ENCODE assay signal across 22 cellular contexts in genomic region chr1:22925111-22925510, GRCh38. TPM values are rescaled to one million over a fixed set of nuclear protein-coding genes. Genes with fewer than 3 reads are reported as not detected.
"Had no signal": no experiment of that assay in that cellular context is flagged by ENCODE, and none has a peak within 500 bp of the region (broad histone marks: within the 10 kb centered on the region; RNA-seq: fewer than 3 reads in every experiment).

No MANE protein-coding gene starts in this region.

- H3K9me3 Mint-ChIP-seq: activated naive CD8-positive, alpha-beta T cell treated with anti-CD3 and anti-CD28 coated beads, Interleukin-2, amount 10 ng/mL, durations not matched to agents 7 days and 5 days; activated T-cell treated with anti-CD3 and anti-CD28 coated beads, Interleukin-2, amount 50 U/mL, for 72 hours; stimulated activated naive B cell treated with anti-CD40 and anti-IgM and Interleukin-4, amounts not matched to agents 10 μg/mL and 1 μg/mL and 100 μg/mL, for 72 hours had no signal

- H3K27ac Mint-ChIP-seq: activated naive CD8-positive, alpha-beta T cell treated with anti-CD3 and anti-CD28 coated beads, Interleukin-2, amount 10 ng/mL, durations not matched to agents 7 days and 5 days; activated T-cell treated with anti-CD3 and anti-CD28 coated beads, Interleukin-2, amount 50 U/mL, for 72 hours; stimulated activated naive B cell treated with anti-CD40 and anti-IgM and Interleukin-4, amounts not matched to agents 10 μg/mL and 1 μg/mL and 100 μg/mL, for 72 hours; T-helper 17 cell had no signal

- H3K4me3 Mint-ChIP-seq: activated naive CD8-positive, alpha-beta T cell treated with anti-CD3 and anti-CD28 coated beads, Interleukin-2, amount 10 ng/mL, durations not matched to agents 7 days and 5 days; activated T-cell treated with anti-CD3 and anti-CD28 coated beads, Interleukin-2, amount 50 U/mL, for 72 hours; stimulated activated naive B cell treated with anti-CD40 and anti-IgM and Interleukin-4, amounts not matched to agents 10 μg/mL and 1 μg/mL and 100 μg/mL, for 72 hours; T-helper 17 cell had no signal

- H3K4me1 Mint-ChIP-seq: activated naive CD8-positive, alpha-beta T cell treated with anti-CD3 and anti-CD28 coated beads, Interleukin-2, amount 10 ng/mL, durations not matched to agents 7 days and 5 days; stimulated activated naive B cell treated with anti-CD40 and anti-IgM and Interleukin-4, amounts not matched to agents 10 μg/mL and 1 μg/mL and 100 μg/mL, for 72 hours had no signal

- FAIRE-seq: pancreas had no signal

- H3K4me1 ChIP-seq: colonic mucosa, pancreas, sigmoid colon, upper lobe of left lung had no signal

- H3K27ac ChIP-seq: colonic mucosa, gastroesophageal sphincter, heart right ventricle, left ventricle myocardium inferior, pancreas, sigmoid colon, thoracic aorta, upper lobe of left lung, WERI-Rb-1 had no signal

- H3K4me3 ChIP-seq: colonic mucosa, gastroesophageal sphincter, heart right ventricle, left ventricle myocardium inferior, pancreas, sigmoid colon, thoracic aorta, upper lobe of left lung had no signal

- H3K9me3 ChIP-seq: colonic mucosa, gastroesophageal sphincter, heart right ventricle, pancreas, sigmoid colon, thoracic aorta, upper lobe of left lung had no signal

- H3K36me3 ChIP-seq: colonic mucosa, gastroesophageal sphincter, heart right ventricle, left ventricle myocardium inferior, pancreas, sigmoid colon, thoracic aorta, upper lobe of left lung, WERI-Rb-1 had no signal

- DNase-seq: activated CD4-positive, alpha-beta T cell treated with anti-CD3 and anti-CD28 coated beads for 1 hour; activated CD8-positive, alpha-beta memory T cell treated with anti-CD3 and anti-CD28 coated beads for 24 hours; activated CD8-positive, alpha-beta memory T cell treated with anti-CD3 and anti-CD28 coated beads, Interleukin-2, amount 50 U/mL, for 48 hours; activated naive CD8-positive, alpha-beta T cell treated with anti-CD3 and anti-CD28 coated beads, Interleukin-2, amount 10 ng/mL, durations not matched to agents 7 days and 5 days; activated T-cell treated with anti-CD3 and anti-CD28 coated beads, Interleukin-2, amount 50 U/mL, for 72 hours; central memory CD4-positive, alpha-beta T cell; colonic mucosa; heart right ventricle; left ventricle myocardium inferior; mammary epithelial cell; sigmoid colon; stimulated activated CD4-positive, alpha-beta T cell treated with anti-CD3 and anti-CD28 coated beads, Interleukin-4, amount 100 ng/mL, for 4 hours; stimulated activated naive B cell treated with anti-CD40 and anti-IgM and Interleukin-4, amounts not matched to agents 10 μg/mL and 1 μg/mL and 100 μg/mL, for 72 hours; T-helper 17 cell; WERI-Rb-1 had no signal

- ATAC-seq: activated T-cell treated with anti-CD3 and anti-CD28 coated beads, Interleukin-2, amount 50 U/mL, for 72 hours; gastroesophageal sphincter; heart right ventricle; pancreas; stimulated activated naive B cell treated with anti-CD40 and anti-IgM and Interleukin-4, amounts not matched to agents 10 μg/mL and 1 μg/mL and 100 μg/mL, for 72 hours; T-helper 17 cell had no signal

- H3K36me3 Mint-ChIP-seq: activated naive CD8-positive, alpha-beta T cell treated with anti-CD3 and anti-CD28 coated beads, Interleukin-2, amount 10 ng/mL, durations not matched to agents 7 days and 5 days; stimulated activated naive B cell treated with anti-CD40 and anti-IgM and Interleukin-4, amounts not matched to agents 10 μg/mL and 1 μg/mL and 100 μg/mL, for 72 hours had no signal

- H3K27me3 ChIP-seq: colonic mucosa, pancreas, sigmoid colon, upper lobe of left lung had no signal

RNA-seq across cellular contexts. Expression of gene LACTBL1, which starts 47.6 kb away (rescaled TPM):
- total RNA-seq: activated naive CD8-positive, alpha-beta T cell treated with anti-CD3 and anti-CD28 coated beads, Interleukin-2, amount 10 ng/mL, durations not matched to agents 7 days and 5 days; activated T-cell treated with anti-CD3 and anti-CD28 coated beads, Interleukin-2, amount 50 U/mL, for 72 hours; colonic mucosa; epithelial cell of proximal tubule; gastroesophageal sphincter; heart right ventricle; kidney epithelial cell; left ventricle myocardium inferior; mammary epithelial cell; mononuclear cell; pancreas; sigmoid colon; T-helper 17 cell; thoracic aorta; upper lobe of left lung had no signal
- polyA plus RNA-seq: heart right ventricle, mammary epithelial cell, pancreas, sigmoid colon had no signal
